24 cellular contexts compared by ENCODE assay signal in genomic region chr3:25433106-25433505, GRCh38. TPM values are rescaled to one million over a fixed set of nuclear protein-coding genes. Genes with fewer than 3 reads are reported as not detected.
DNase-seq lines count a peak whose midpoint lies in the region; ATAC-seq and TF ChIP-seq lines count a peak whose summit lies in the region.
"Had no signal": no experiment of that assay in that cellular context is flagged by ENCODE, and none has a peak within 500 bp of the region (broad histone marks: within the 10 kb centered on the region; RNA-seq: fewer than 3 reads in every experiment).

No MANE protein-coding gene starts in this region.

- TF ChIP-seq CTCF in left ventricle myocardium inferior (IDR thresholded peaks at IDR 0.05; ENCODE audit: borderline replicate concordance) (no peak), esophagus squamous epithelium (IDR thresholded peaks at IDR 0.05) (no peak), osteoblast (IDR thresholded peaks at IDR 0.05; ENCODE audit: extremely low read depth, low read depth, low read length) (no peak), upper lobe of left lung (IDR thresholded peaks at IDR 0.05) (no peak), BE2C (IDR thresholded peaks at IDR 0.05; ENCODE audit: low read depth, low read length) (no peak), CD14-positive monocyte (IDR thresholded peaks at IDR 0.05) (no peak)

- 72 to 80% methylated on average over 2 of the region's 2 CpGs for WGBS in esophagus squamous epithelium, 2 donors
- 42 to 46% methylated on average over 2 of the region's 2 CpGs for WGBS in upper lobe of left lung, 2 donors

- H3K27me3 Mint-ChIP-seq in CD14-positive monocyte (ENCODE audit: low read depth in 3 of 3), result peaks cover 37 to 50% (median 37%) of the 10 kb centered on the region in 3 donors

- H3K36me3 Mint-ChIP-seq in CD14-positive monocyte, result peaks cover 0 to 1% of the 10 kb centered on the region in 2 donors
- H3K36me3 Mint-ChIP-seq: neural progenitor cell had no signal

- no peak for TF ChIP-seq EP300 in upper lobe of left lung (IDR thresholded peaks at IDR 0.05)

- H3K4me3 ChIP-seq in left ventricle myocardium inferior (peak overlapping the region; percentile 83), esophagus squamous epithelium (no peak overlapping the region), osteoblast (ENCODE audit: insufficient read depth, low read length) (no peak overlapping the region), upper lobe of left lung (no peak overlapping the region), BE2C (ENCODE audit: low read depth, low read length) (no peak overlapping the region)
- H3K4me3 ChIP-seq: mucosa of descending colon, neural progenitor cell had no signal

- peak overlapping the region; percentile 94 for H3K4me2 ChIP-seq in osteoblast (ENCODE audit: insufficient read depth, low read length)

- peaks cover 4% of the 10 kb centered on the region for H3K4me1 Mint-ChIP-seq in CD14-positive monocyte
- H3K4me1 Mint-ChIP-seq: central memory CD8-positive, alpha-beta T cell had no signal

- H4K20me1 ChIP-seq in osteoblast (ENCODE audit: insufficient read depth, low read length), result no peaks in the 10 kb centered on the region

- peak overlapping the region in 1 of 2 donors; percentile 43 for H3K4me3 Mint-ChIP-seq in CD14-positive monocyte
- H3K4me3 Mint-ChIP-seq: activated CD8-positive, alpha-beta T cell treated with anti-CD3 and anti-CD28 coated beads for 36 hours; central memory CD8-positive, alpha-beta T cell; neural progenitor cell; stimulated activated naive CD8-positive, alpha-beta T cell treated with anti-CD3 and anti-CD28 coated beads, Interleukin-15, amount 100 ng/mL, for 72 hours had no signal

- H3K9me3 Mint-ChIP-seq in CD14-positive monocyte, result peaks cover 0 to 6% (median 1%) of the 10 kb centered on the region in 7 donors
- H3K9me3 Mint-ChIP-seq: activated CD8-positive, alpha-beta T cell treated with anti-CD3 and anti-CD28 coated beads for 36 hours; central memory CD8-positive, alpha-beta T cell; neural progenitor cell; stimulated activated naive CD8-positive, alpha-beta T cell treated with anti-CD3 and anti-CD28 coated beads, Interleukin-15, amount 100 ng/mL, for 72 hours had no signal

- H3K27ac ChIP-seq in left ventricle myocardium inferior (replicated peaks), result peak overlapping the region; percentile 96
- peak overlapping the region in 3 of 4 donors; percentile 80 to 91 (median 88) for H3K27ac ChIP-seq in esophagus squamous epithelium
- peak overlapping the region; percentile 97 for H3K27ac ChIP-seq in osteoblast (ENCODE audit: low read depth, low read length)
- peak overlapping the region; percentile 26 to 89 (median 65) for H3K27ac ChIP-seq in upper lobe of left lung
- H3K27ac ChIP-seq: neural progenitor cell had no signal

- no peaks in the 10 kb centered on the region for H3K27me3 ChIP-seq in left ventricle myocardium inferior (ENCODE audit: low read depth)
- no peaks in the 10 kb centered on the region for H3K27me3 ChIP-seq in esophagus squamous epithelium
- H3K27me3 ChIP-seq in osteoblast (ENCODE audit: insufficient read depth, low read length), result no peaks in the 10 kb centered on the region
- H3K27me3 ChIP-seq in upper lobe of left lung, result no peaks in the 10 kb centered on the region
- H3K27me3 ChIP-seq in BE2C, result peaks cover 16% of the 10 kb centered on the region

- H3K79me2 ChIP-seq in osteoblast (ENCODE audit: insufficient read depth, low read length), result peaks cover 77% of the 10 kb centered on the region

- H3K4me1 ChIP-seq in left ventricle myocardium inferior (peaks cover 96% of the 10 kb centered on the region), esophagus squamous epithelium (peaks cover 0 to 63% (median 0%) of the 10 kb centered on the region in 3 donors), osteoblast (ENCODE audit: insufficient read depth, low read length) (peaks cover 21% of the 10 kb centered on the region), upper lobe of left lung (peaks cover 0 to 10% (median 3%) of the 10 kb centered on the region in 4 donors), BE2C (no peaks in the 10 kb centered on the region)

- H3K9me3 ChIP-seq in left ventricle myocardium inferior (replicated peaks) (no peaks in the 10 kb centered on the region), esophagus squamous epithelium (no peaks in the 10 kb centered on the region), osteoblast (ENCODE audit: low read depth, low read length) (no peaks in the 10 kb centered on the region), upper lobe of left lung (no peaks in the 10 kb centered on the region), BE2C (no peaks in the 10 kb centered on the region)
- H3K9me3 ChIP-seq: mucosa of descending colon, psoas muscle had no signal

- TF ChIP-seq POLR2A in esophagus squamous epithelium (IDR thresholded peaks at IDR 0.05) (no peak), upper lobe of left lung (IDR thresholded peaks at IDR 0.05) (no peak)

- no peak overlapping the region for H3K27ac Mint-ChIP-seq in CD14-positive monocyte
- H3K27ac Mint-ChIP-seq: activated CD8-positive, alpha-beta T cell treated with anti-CD3 and anti-CD28 coated beads for 36 hours; neural progenitor cell had no signal

- intact Hi-C loops in left ventricle myocardium inferior (cut with micrococcal nuclease), result no loop called here
- intact Hi-C loops in Right ventricle myocardium superior (cut with DNase I), result no loop called here
- intact Hi-C loops in esophagus squamous epithelium (cut with DNase I), result no loop called here
- intact Hi-C loops in CD14-positive monocyte (cut with micrococcal nuclease), result no loop called here

- no peaks in the 10 kb centered on the region for H3K36me3 ChIP-seq in left ventricle myocardium inferior
- no peaks in the 10 kb centered on the region for H3K36me3 ChIP-seq in esophagus squamous epithelium
- H3K36me3 ChIP-seq in osteoblast (ENCODE audit: insufficient read depth, low read length), result no peaks in the 10 kb centered on the region
- no peaks in the 10 kb centered on the region for H3K36me3 ChIP-seq in upper lobe of left lung
- H3K36me3 ChIP-seq in BE2C, result no peaks in the 10 kb centered on the region
- H3K36me3 ChIP-seq: neural progenitor cell had no signal

- ATAC-seq in Right ventricle myocardium superior (ENCODE audit: poor library complexity), result no peak
- ATAC-seq in upper lobe of left lung (ENCODE audit: low FRiP score in 2 of 2), result no peak
- ATAC-seq: activated CD4-positive, CD25-positive, alpha-beta regulatory T cell treated with anti-CD3 and anti-CD28 coated beads, Interleukin-2, amount 50 U/mL, for 24 hours; activated CD8-positive, alpha-beta T cell treated with anti-CD3 and anti-CD28 coated beads for 36 hours; esophagus mucosa; mucosa of descending colon; stimulated activated naive CD8-positive, alpha-beta T cell treated with anti-CD3 and anti-CD28 coated beads, Interleukin-15, amount 100 ng/mL, for 72 hours had no signal

- no peak overlapping the region for H2AFZ ChIP-seq in osteoblast (ENCODE audit: low read length)

- DNase-seq in left ventricle myocardium inferior, result no peak
- DNase-seq in Right ventricle myocardium superior, result no peak
- DNase-seq in esophagus squamous epithelium (lab: John Stamatoyannopoulos, UW), result no peak
- DNase-seq in osteoblast (ENCODE audit: insufficient read length, low spot score, missing footprints), result no peak
- DNase-seq in upper lobe of left lung, result no peak
- DNase-seq in BE2C, result no peak
- no peak for DNase-seq in CD14-positive monocyte (ENCODE audit: low spot score)
- no peak for DNase-seq in glomerular visceral epithelial cell (ENCODE audit: extremely low spot score)
- DNase-seq: activated CD8-positive, alpha-beta T cell treated with anti-CD3 and anti-CD28 coated beads for 36 hours; amniotic stem cell; C1 segment of cervical spinal cord; effector CD4-positive, alpha-beta T cell; GOT3; mucosa of descending colon; NCI-H1092 treated with DMSO at 0.1 percent for 48 hours; NCI-H2029 treated with DMSO at 0.1 percent for 48 hours; NCI-H226; NCI-H774; psoas muscle; stimulated activated naive CD8-positive, alpha-beta T cell treated with anti-CD3 and anti-CD28 coated beads, Interleukin-15, amount 100 ng/mL, for 72 hours had no signal

RNA-seq across cellular contexts. Expression of gene RARB, which starts 5.0 kb away (rescaled TPM):
- total RNA-seq in left ventricle myocardium inferior (15.6 TPM), Right ventricle myocardium superior (19.4 TPM), esophagus squamous epithelium (1 to 10 TPM; 1.9 to 9.0 (median 3.5) TPM), osteoblast (4.1 and 7.6 TPM in 2 replicates), upper lobe of left lung (10 to 100 TPM in 2 of 6 donors, 1 to 10 TPM in 4; 3.9 to 15.4 (median 6.4) TPM)
- not detected for polyA plus RNA-seq in BE2C (2012; ENCODE audit: insufficient read depth, insufficient read length, low read depth)
- polyA plus RNA-seq in CD14-positive monocyte, result not detected
- total RNA-seq: activated CD8-positive, alpha-beta T cell treated with anti-CD3 and anti-CD28 coated beads for 36 hours had no signal
